ENCODE assay signal across 12 cellular contexts in the genomic region with DNA sequence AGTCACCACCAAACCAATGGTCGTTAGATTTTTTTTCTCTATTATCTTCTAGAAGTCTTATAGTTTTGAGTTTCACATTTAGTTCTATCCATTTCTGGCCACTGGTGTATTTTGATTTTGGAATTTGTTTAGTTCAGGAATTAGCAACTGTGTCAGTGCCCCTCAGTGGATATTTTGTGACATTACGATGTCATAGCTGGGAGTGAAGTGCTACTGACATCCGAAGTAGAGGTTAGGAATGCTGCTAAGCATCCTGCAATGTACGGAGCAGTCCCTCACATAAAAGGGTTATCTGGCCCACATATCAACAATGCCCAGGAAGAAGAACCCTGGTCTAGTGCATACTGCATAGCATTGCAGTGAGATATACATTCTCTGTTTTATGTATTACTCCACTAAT.
DNase-seq lines count a peak whose midpoint lies in the region; ATAC-seq, FAIRE-seq and TF ChIP-seq lines count a peak whose summit lies in the region.
"Had no signal": no experiment of that assay in that cellular context is flagged by ENCODE, and none has a peak within 500 bp of the region (broad histone marks: within the 10 kb centered on the region; RNA-seq: fewer than 3 reads in every experiment).

No MANE protein-coding gene starts in this region.

- intact Hi-C loops in left ventricle myocardium inferior (cut with micrococcal nuclease) (no loop called here), Right ventricle myocardium inferior (cut with DNase I) (no loop called here), Panc1 (cut with micrococcal nuclease; ENCODE audit: unreplicated experiment) (no loop called here)

- no peak overlapping the region for H3K4me3 ChIP-seq in left ventricle myocardium inferior
- no peak overlapping the region for H3K4me3 ChIP-seq in Panc1 (ENCODE audit: low read depth in 2 of 2, low read length in 2 of 2)
- no peak overlapping the region for H3K4me3 ChIP-seq in Peyer's patch

- H3K9me3 ChIP-seq in left ventricle myocardium inferior (replicated peaks) (peaks cover 28% of the 10 kb centered on the region), Panc1 (ENCODE audit: control insufficient read depth, insufficient read depth, low read depth, low read length) (0 out of 2 replicates have a peak, but pooled peaks cover 4% of the 10 kb centered on the region), Peyer's patch (peaks cover 0 to 8% (median 0%) of the 10 kb centered on the region in 4 donors)

- H3K27me3 ChIP-seq in left ventricle myocardium inferior (ENCODE audit: low read depth) (no peaks in the 10 kb centered on the region), Panc1 (ENCODE audit: control insufficient read depth, insufficient read depth, low read length) (no peaks in the 10 kb centered on the region), Peyer's patch (no peaks in the 10 kb centered on the region)

- no peak overlapping the region for H3K27ac ChIP-seq in left ventricle myocardium inferior (replicated peaks)
- H3K27ac ChIP-seq in Panc1 (ENCODE audit: low read length) = no peak overlapping the region
- H3K27ac ChIP-seq in Peyer's patch = no peak overlapping the region
- H3K27ac ChIP-seq: parathyroid adenoma had no signal

- no TSS peak for BruUV-seq in Panc1 (replicated peaks; lab: Mats Ljungman, UMichigan)

- CTCF ChIA-PET in Panc1 (lab: Charles Lee) = no interaction called here

- in situ Hi-C loops in Panc1 (cut with HindIII; ENCODE audit: low pct_unique_long_range_greater_than_20kb, low sequenced_read_pairs) = no loop called here

- no peak for TF ChIP-seq POLR2A in Peyer's patch (IDR thresholded peaks at IDR 0.05)

- POLR2A ChIA-PET in Panc1 (lab: Charles Lee) = interaction anchor here (0.6 kb wide), 1 partner anchor 1948 kb away, joined by 12 read pairs; no protein-coding TSS in a partner anchor

- ATAC-seq in Right ventricle myocardium inferior = no peak
- ATAC-seq in Panc1 = no peak

- H3K4me1 ChIP-seq in left ventricle myocardium inferior = no peaks in the 10 kb centered on the region
- H3K4me1 ChIP-seq in Panc1 (ENCODE audit: control insufficient read depth, insufficient read depth, low read length) = no peaks in the 10 kb centered on the region
- no peaks in the 10 kb centered on the region for H3K4me1 ChIP-seq in Peyer's patch
- H3K4me1 ChIP-seq: parathyroid adenoma had no signal

- FAIRE-seq in urothelium cell line (lab: Jason Lieb, UNC) = peak; percentile 90

- no peaks in the 10 kb centered on the region for H3K36me3 ChIP-seq in left ventricle myocardium inferior
- no peaks in the 10 kb centered on the region for H3K36me3 ChIP-seq in Panc1 (ENCODE audit: control insufficient read depth, insufficient read depth, low read length)
- no peaks in the 10 kb centered on the region for H3K36me3 ChIP-seq in Peyer's patch

- DNase-seq in left ventricle myocardium inferior (no peak), Right ventricle myocardium inferior (ENCODE audit: missing footprints) (no peak), Panc1 (ENCODE audit: low read depth, low spot score) (no peak), foreskin melanocyte (peak; percentile 28), urothelium cell line (ENCODE audit: low spot score) (peak; percentile 31), NCI-H2227 treated with DMSO at 0.1 percent for 48 hours (lab: John Stamatoyannopoulos, UW) (no peak), Peyer's patch (no peak)
- DNase-seq in effector CD8-positive, alpha-beta T cell (lab: John Stamatoyannopoulos, UW) = no peak
- DNase-seq: activated CD8-positive, alpha-beta memory T cell treated with anti-CD3 and anti-CD28 coated beads for 24 hours; HCEC 1CT; SIG-M5 had no signal

- TF ChIP-seq CTCF in left ventricle myocardium inferior (IDR thresholded peaks at IDR 0.05; ENCODE audit: borderline replicate concordance) (peak; percentile 48), Panc1 (IDR thresholded peaks at IDR 0.05) (peak; percentile 9; the same call in 1 of the 2 replicates), Peyer's patch (IDR thresholded peaks at IDR 0.05) (no peak)

Comparison
In these comparisons a context has a peak if more than half of its experiments do, and no peak if none do; other contexts are left out.
1. DNase-seq: peak in foreskin melanocyte (single experiment) and urothelium cell line (single experiment); none in left ventricle myocardium inferior (single experiment), Right ventricle myocardium inferior (single experiment), Panc1 (single experiment), NCI-H2227 treated with DMSO at 0.1 percent for 48 hours (single experiment), Peyer's patch (0 of 3) and effector CD8-positive, alpha-beta T cell (single experiment).
2. CTCF ChIP-seq: peak in left ventricle myocardium inferior (single experiment) and Panc1 (single experiment); none in Peyer's patch (0 of 6).